In the genomic region with DNA sequence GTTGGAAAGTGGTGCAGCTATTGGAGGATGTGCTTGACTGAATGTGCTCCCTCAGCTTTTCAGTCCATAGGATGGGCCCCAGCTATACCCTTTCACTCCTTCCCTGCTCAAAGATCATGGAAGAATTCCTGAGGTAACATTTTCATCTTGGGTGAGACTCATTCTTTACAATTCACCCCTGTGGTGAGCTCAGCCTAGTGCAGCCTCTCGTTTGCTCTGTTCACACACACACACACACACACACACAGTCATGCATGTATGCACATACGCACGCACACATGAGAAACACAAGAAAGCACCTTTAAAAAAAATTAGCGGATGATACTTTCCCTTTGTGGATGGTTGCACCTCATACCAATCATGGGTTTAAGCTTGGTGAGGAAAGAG, we compare ENCODE assay signal across 16 cellular contexts. TPM values are rescaled to one million over a fixed set of nuclear protein-coding genes. Genes with fewer than 3 reads are reported as not detected.
DNase-seq lines count a peak whose midpoint lies in the region; TF ChIP-seq lines count a peak whose summit lies in the region.
"Had no signal": no experiment of that assay in that cellular context is flagged by ENCODE, and none has a peak within 500 bp of the region (broad histone marks: within the 10 kb centered on the region; RNA-seq: fewer than 3 reads in every experiment).

No MANE protein-coding gene starts in this region.

- H3K4me3 ChIP-seq in Caco-2 (ENCODE audit: low read depth, low read length) (no peak overlapping the region), HUES6 (ENCODE audit: low read depth, low read length) (no peak overlapping the region), brain microvascular endothelial cell (ENCODE audit: low read depth, low read length) (no peak overlapping the region)
- H3K4me3 ChIP-seq: adrenal gland, Peyer's patch, thyroid gland had no signal

- TF ChIP-seq CTCF in Caco-2 (IDR thresholded peaks at IDR 0.05; ENCODE audit: insufficient read depth in 1 of 2, low read depth in 1 of 2, low read length in 1 of 2, severe bottlenecking in 1 of 2, unreplicated experiment in 1 of 2) (no peak), brain microvascular endothelial cell (IDR thresholded peaks at IDR 0.05; ENCODE audit: low read depth, low read length, missing control alignments) (peak; percentile 39), type B pancreatic cell (conservative IDR thresholded peaks at IDR 0.05) (no peak)

- H3K4me1 ChIP-seq in Caco-2 (peaks cover 57% of the 10 kb centered on the region), HUES6 (ENCODE audit: control insufficient read depth, insufficient read depth, low read length) (peaks cover 28% of the 10 kb centered on the region)
- H3K4me1 ChIP-seq: adrenal gland had no signal

- H3K9ac ChIP-seq in HUES6 (ENCODE audit: low read length): peak overlapping the region; percentile 56

- no peaks in the 10 kb centered on the region for H3K27me3 Mint-ChIP-seq in Caco-2 (ENCODE audit: insufficient read depth, unreplicated experiment)
- H3K27me3 Mint-ChIP-seq in activated naive CD4-positive, alpha-beta T cell treated with anti-CD3 and anti-CD28 coated beads for 36 hours (ENCODE audit: low read depth): no peaks in the 10 kb centered on the region
- no peaks in the 10 kb centered on the region for H3K27me3 Mint-ChIP-seq in type B pancreatic cell
- H3K27me3 Mint-ChIP-seq: activated CD4-positive, alpha-beta T cell treated with anti-CD3 and anti-CD28 coated beads, Interleukin-2, amount 10 ng/mL, durations not matched to agents 24 days and 14 days had no signal

- H3K9me3 ChIP-seq in Caco-2: no peaks in the 10 kb centered on the region
- H3K9me3 ChIP-seq in HUES6 (ENCODE audit: control insufficient read depth, insufficient read depth, low read depth, low read length): no peaks in the 10 kb centered on the region
- H3K9me3 ChIP-seq: adrenal gland, Peyer's patch, thyroid gland had no signal

- no peaks in the 10 kb centered on the region for H3K9me3 Mint-ChIP-seq in Caco-2 (ENCODE audit: unreplicated experiment)
- no peaks in the 10 kb centered on the region for H3K9me3 Mint-ChIP-seq in activated naive CD4-positive, alpha-beta T cell treated with anti-CD3 and anti-CD28 coated beads for 36 hours
- peaks cover 8% of the 10 kb centered on the region for H3K9me3 Mint-ChIP-seq in type B pancreatic cell
- H3K9me3 Mint-ChIP-seq: activated CD4-positive, alpha-beta T cell treated with anti-CD3 and anti-CD28 coated beads, Interleukin-2, amount 10 ng/mL, durations not matched to agents 24 days and 14 days had no signal

- intact Hi-C loops in Caco-2 (cut with micrococcal nuclease; ENCODE audit: unreplicated experiment): loop anchor here (5.0 kb wide), 1 partner anchor 101 kb away; a partner anchor contains a TSS
- intact Hi-C loops in activated naive CD4-positive, alpha-beta T cell treated with anti-CD3 and anti-CD28 coated beads for 36 hours (cut with micrococcal nuclease): loop anchor here (10.0 kb wide), 1 partner anchor 408 kb away; no protein-coding TSS in a partner anchor

- no TSS peak for BruUV-seq in Caco-2 (replicated peaks; lab: Mats Ljungman, UMichigan)

- H3K4me1 Mint-ChIP-seq in Caco-2 (ENCODE audit: low read depth, unreplicated experiment) (peaks cover 63% of the 10 kb centered on the region), type B pancreatic cell (ENCODE audit: unreplicated experiment) (peaks cover 11% of the 10 kb centered on the region)
- H3K4me1 Mint-ChIP-seq in activated naive CD4-positive, alpha-beta T cell treated with anti-CD3 and anti-CD28 coated beads for 36 hours (ENCODE audit: low read depth): no peaks in the 10 kb centered on the region
- H3K4me1 Mint-ChIP-seq: activated CD4-positive, alpha-beta T cell treated with anti-CD3 and anti-CD28 coated beads, Interleukin-2, amount 10 ng/mL, durations not matched to agents 24 days and 14 days had no signal

- no peak for DNase-seq in Caco-2
- no peak for DNase-seq in brain microvascular endothelial cell
- DNase-seq in kidney tubule cell (ENCODE audit: low spot score): peak; percentile 73
- no peak for DNase-seq in activated naive CD4-positive, alpha-beta T cell treated with anti-CD3 and anti-CD28 coated beads for 36 hours
- no peak for DNase-seq in SIG-M5 (lab: John Stamatoyannopoulos, UW)
- no peak for DNase-seq in cerebellar cortex (ENCODE audit: low spot score)
- DNase-seq in type B pancreatic cell (ENCODE audit: extremely low spot score, unreplicated experiment): no peak
- DNase-seq: activated CD4-positive, alpha-beta T cell treated with anti-CD3 and anti-CD28 coated beads, Interleukin-2, amount 10 ng/mL, durations not matched to agents 24 days and 14 days; activated T-cell treated with anti-CD3 and anti-CD28 coated beads, Interleukin-2, amount 50 U/mL, for 48 hours; NCI-H1417 treated with DMSO at 0.1 percent for 48 hours; NCI-H510A treated with DMSO at 0.1 percent for 48 hours; Peyer's patch had no signal

- peak overlapping the region; percentile 95 for H3K27ac Mint-ChIP-seq in Caco-2 (ENCODE audit: unreplicated experiment)
- no peak overlapping the region for H3K27ac Mint-ChIP-seq in activated naive CD4-positive, alpha-beta T cell treated with anti-CD3 and anti-CD28 coated beads for 36 hours
- H3K27ac Mint-ChIP-seq in type B pancreatic cell: no peak overlapping the region
- H3K27ac Mint-ChIP-seq: activated CD4-positive, alpha-beta T cell treated with anti-CD3 and anti-CD28 coated beads, Interleukin-2, amount 10 ng/mL, durations not matched to agents 24 days and 14 days had no signal

- POLR2A ChIA-PET in Caco-2 (lab: Charles Lee): interaction anchor here (1.6 to 1.9 kb wide), 2 partner anchors 22 to 102 kb away, joined by 5 to 15 read pairs; a partner anchor contains a TSS

- H3K4me3 Mint-ChIP-seq in Caco-2 (ENCODE audit: unreplicated experiment): peak overlapping the region; percentile 68
- H3K4me3 Mint-ChIP-seq in activated naive CD4-positive, alpha-beta T cell treated with anti-CD3 and anti-CD28 coated beads for 36 hours: no peak overlapping the region
- no peak overlapping the region for H3K4me3 Mint-ChIP-seq in type B pancreatic cell
- H3K4me3 Mint-ChIP-seq: activated CD4-positive, alpha-beta T cell treated with anti-CD3 and anti-CD28 coated beads, Interleukin-2, amount 10 ng/mL, durations not matched to agents 24 days and 14 days had no signal

- peaks cover 6% of the 10 kb centered on the region for H3K36me3 Mint-ChIP-seq in Caco-2 (ENCODE audit: insufficient read depth, unreplicated experiment)
- no peaks in the 10 kb centered on the region for H3K36me3 Mint-ChIP-seq in activated naive CD4-positive, alpha-beta T cell treated with anti-CD3 and anti-CD28 coated beads for 36 hours (ENCODE audit: low read depth)
- H3K36me3 Mint-ChIP-seq in type B pancreatic cell: no peaks in the 10 kb centered on the region

- H3K27ac ChIP-seq in HUES6 (ENCODE audit: low read depth, low read length) (peak overlapping the region; percentile 77; the same call in 1 of the 2 replicates), brain microvascular endothelial cell (peak overlapping the region; percentile 94)
- H3K27ac ChIP-seq: adrenal gland, thyroid gland had no signal

- H3K36me3 ChIP-seq in Caco-2 (ENCODE audit: control insufficient read depth, insufficient read depth, low read length): no peaks in the 10 kb centered on the region
- H3K36me3 ChIP-seq in HUES6 (ENCODE audit: control insufficient read depth, insufficient read depth, low read length): no peaks in the 10 kb centered on the region
- no peaks in the 10 kb centered on the region for H3K36me3 ChIP-seq in brain microvascular endothelial cell (replicated peaks)
- H3K36me3 ChIP-seq: adrenal gland, Peyer's patch, thyroid gland had no signal

- CTCF ChIA-PET in Caco-2 (lab: Charles Lee): no interaction called here
- CTCF ChIA-PET in activated naive CD4-positive, alpha-beta T cell treated with anti-CD3 and anti-CD28 coated beads for 36 hours (lab: Charles Lee): no interaction called here

- in situ Hi-C loops in brain microvascular endothelial cell (cut with HindIII; ENCODE audit: low pct_ligation_motif_present, low sequenced_read_pairs): no loop called here

- no peaks in the 10 kb centered on the region for H3K27me3 ChIP-seq in Caco-2 (replicated peaks; ENCODE audit: control insufficient read depth, insufficient read depth, low read length)
- H3K27me3 ChIP-seq in HUES6 (ENCODE audit: control insufficient read depth, insufficient read depth, low read length): no peaks in the 10 kb centered on the region
- no peaks in the 10 kb centered on the region for H3K27me3 ChIP-seq in brain microvascular endothelial cell (replicated peaks)
- H3K27me3 ChIP-seq: adrenal gland, Peyer's patch, thyroid gland had no signal

RNA-seq across cellular contexts. Expression of a gene that starts 25.8 kb away (rescaled TPM):
- total RNA-seq in Caco-2 (2022) (87.4 and 88.8 TPM in 2 replicates), type B pancreatic cell (ENCODE audit: low replicate concordance) (53.7 and 136 TPM in 2 replicates)
- not detected for total RNA-seq in activated naive CD4-positive, alpha-beta T cell treated with anti-CD3 and anti-CD28 coated beads for 36 hours
- total RNA-seq: T-helper 2 cell treated with Interferon-gamma antibody and Interleukin-4, amounts not matched to agents 100 ng/mL and 5 ng/mL, for 36 hours had no signal

Comparison
In these comparisons a context has a peak if more than half of its experiments do, and no peak if none do; other contexts are left out.
1. RNA of a gene that starts 25.8 kb away (total RNA-seq): 87.4 to 88.8 TPM in Caco-2 and 53.7 to 136 TPM in type B pancreatic cell; not detected in activated naive CD4-positive, alpha-beta T cell treated with anti-CD3 and anti-CD28 coated beads for 36 hours; every median in the first group is over 10 times any median in the second.